Comparison of ENCODE assay signal across 28 cellular contexts in genomic region chr7:44893710-44894135, GRCh38. TPM values are rescaled to one million over a fixed set of nuclear protein-coding genes. Genes with fewer than 3 reads are reported as not detected.
DNase-seq lines count a peak whose midpoint lies in the region; ATAC-seq and TF ChIP-seq lines count a peak whose summit lies in the region.
"Had no signal": no experiment of that assay in that cellular context is flagged by ENCODE, and none has a peak within 500 bp of the region (broad histone marks: within the 10 kb centered on the region; RNA-seq: fewer than 3 reads in every experiment).

No MANE protein-coding gene starts in this region.

- H3K36me3 ChIP-seq in MM.1S (replicated peaks; ENCODE audit: insufficient read depth, low read length): no peaks in the 10 kb centered on the region
- H3K36me3 ChIP-seq: brain microvascular endothelial cell, HAP-1, Peyer's patch, prostate gland, SJSA1 had no signal

- no peak overlapping the region for H2AFZ ChIP-seq in MM.1S (ENCODE audit: low read length)

- no peak overlapping the region for H3K27ac ChIP-seq in MM.1S (ENCODE audit: low read length)
- H3K27ac ChIP-seq: brain microvascular endothelial cell, C4-2B, KMS-11, Peyer's patch, prostate gland, SJSA1, testis, VCaP had no signal

- peaks cover 21 to 31% (median 26%) of the 10 kb centered on the region in 4 donors for H3K4me1 Mint-ChIP-seq in naive thymus-derived CD8-positive, alpha-beta T cell
- H3K4me1 Mint-ChIP-seq in activated naive CD4-positive, alpha-beta T cell treated with anti-CD3 and anti-CD28 coated beads for 36 hours (ENCODE audit: low read depth): peaks cover 32% of the 10 kb centered on the region

- H3K79me2 ChIP-seq in MM.1S (ENCODE audit: low read length): no peaks in the 10 kb centered on the region

- intact Hi-C loops in left ventricle myocardium superior (cut with micrococcal nuclease): no loop called here
- intact Hi-C loops in activated naive CD4-positive, alpha-beta T cell treated with anti-CD3 and anti-CD28 coated beads for 36 hours (cut with micrococcal nuclease): no loop called here

- peak overlapping the region in 8 of 10 donors; percentile 15 to 98 (median 69) for H3K27ac Mint-ChIP-seq in naive thymus-derived CD8-positive, alpha-beta T cell
- no peak overlapping the region for H3K27ac Mint-ChIP-seq in activated naive CD4-positive, alpha-beta T cell treated with anti-CD3 and anti-CD28 coated beads for 36 hours
- H3K27ac Mint-ChIP-seq: stimulated activated naive B cell treated with anti-CD40 and anti-IgM and Interleukin-4, amounts not matched to agents 10 μg/mL and 1 μg/mL and 100 μg/mL, for 72 hours had no signal

- no peak overlapping the region for H3K4me2 ChIP-seq in MM.1S (ENCODE audit: low read depth, low read length)
- H3K4me2 ChIP-seq: KMS-11 had no signal

- H3K9me3 Mint-ChIP-seq in naive thymus-derived CD8-positive, alpha-beta T cell: no peaks in the 10 kb centered on the region
- H3K9me3 Mint-ChIP-seq in activated naive CD4-positive, alpha-beta T cell treated with anti-CD3 and anti-CD28 coated beads for 36 hours: no peaks in the 10 kb centered on the region
- H3K9me3 Mint-ChIP-seq: stimulated activated naive B cell treated with anti-CD40 and anti-IgM and Interleukin-4, amounts not matched to agents 10 μg/mL and 1 μg/mL and 100 μg/mL, for 72 hours had no signal

- DNase-seq in ELF-1 (ENCODE audit: low read depth, low spot score) (peak; percentile 8), NCI-H2107 treated with DMSO at 0.1 percent for 48 hours (lab: John Stamatoyannopoulos, UW; ENCODE audit: unreplicated experiment) (peak; percentile 40), choroid plexus epithelial cell (ENCODE audit: low read depth) (peak; percentile 15), MM.1S (no peak), LoVo (ENCODE audit: low spot score) (no peak), left ventricle myocardium superior (no peak)
- no peak for DNase-seq in naive thymus-derived CD8-positive, alpha-beta T cell
- no peak for DNase-seq in activated naive CD4-positive, alpha-beta T cell treated with anti-CD3 and anti-CD28 coated beads for 36 hours
- DNase-seq: activated CD4-positive, alpha-beta T cell treated with anti-CD3 and anti-CD28 coated beads, Interleukin-2, amount 50 U/mL, for 1 hour; activated CD8-positive, alpha-beta memory T cell treated with anti-CD3 and anti-CD28 coated beads, Interleukin-2, amount 50 U/mL, for 48 hours; brain microvascular endothelial cell; EL; mesendoderm; NCI-H1048; NCI-H2029 treated with DMSO at 0.1 percent for 48 hours; NCI-H446 treated with DMSO at 0.1 percent for 48 hours; NK-92 treated with Interleukin-12 subunit alpha and Interleukin-12 subunit beta, amount 100 ng/mL, for 24 hours; Peyer's patch; stimulated activated CD4-positive, alpha-beta T cell treated with anti-CD3 and anti-CD28 coated beads, Interleukin-2, amount 100 ng/mL, for 24 hours; stimulated activated naive B cell treated with anti-CD40 and anti-IgM and Interleukin-4, amounts not matched to agents 10 μg/mL and 1 μg/mL and 100 μg/mL, for 72 hours; testis had no signal

- H4K20me1 ChIP-seq in MM.1S (ENCODE audit: insufficient read depth, low read length): no peaks in the 10 kb centered on the region

- no peak overlapping the region for H3K4me3 Mint-ChIP-seq in naive thymus-derived CD8-positive, alpha-beta T cell
- H3K4me3 Mint-ChIP-seq in activated naive CD4-positive, alpha-beta T cell treated with anti-CD3 and anti-CD28 coated beads for 36 hours: no peak overlapping the region
- H3K4me3 Mint-ChIP-seq: stimulated activated naive B cell treated with anti-CD40 and anti-IgM and Interleukin-4, amounts not matched to agents 10 μg/mL and 1 μg/mL and 100 μg/mL, for 72 hours had no signal

- H3K27me3 ChIP-seq in MM.1S (replicated peaks; ENCODE audit: insufficient read depth, low read length): no peaks in the 10 kb centered on the region
- H3K27me3 ChIP-seq: brain microvascular endothelial cell, Peyer's patch, SJSA1, testis had no signal

- no peaks in the 10 kb centered on the region for H3F3A ChIP-seq in MM.1S (ENCODE audit: insufficient read depth, low read length)

- no peak for TF ChIP-seq CTCF in choroid plexus epithelial cell (conservative IDR thresholded peaks at IDR 0.05; ENCODE audit: low read depth, low read length)
- TF ChIP-seq CTCF in MM.1S (IDR thresholded peaks at IDR 0.05; ENCODE audit: low read length): no peak

- no peaks in the 10 kb centered on the region for H3K27me3 Mint-ChIP-seq in naive thymus-derived CD8-positive, alpha-beta T cell
- H3K27me3 Mint-ChIP-seq in activated naive CD4-positive, alpha-beta T cell treated with anti-CD3 and anti-CD28 coated beads for 36 hours (ENCODE audit: low read depth): no peaks in the 10 kb centered on the region
- H3K27me3 Mint-ChIP-seq: stimulated activated naive B cell treated with anti-CD40 and anti-IgM and Interleukin-4, amounts not matched to agents 10 μg/mL and 1 μg/mL and 100 μg/mL, for 72 hours had no signal

- POLR2A ChIA-PET in naive thymus-derived CD8-positive, alpha-beta T cell (lab: Charles Lee): interaction anchor here (3.5 kb wide), 1 partner anchor 8 kb away, joined by 16 read pairs; the partner anchor contains the start of gene PURB

- no peaks in the 10 kb centered on the region for H3K36me3 Mint-ChIP-seq in naive thymus-derived CD8-positive, alpha-beta T cell
- no peaks in the 10 kb centered on the region for H3K36me3 Mint-ChIP-seq in activated naive CD4-positive, alpha-beta T cell treated with anti-CD3 and anti-CD28 coated beads for 36 hours (ENCODE audit: low read depth)
- H3K36me3 Mint-ChIP-seq: stimulated activated naive B cell treated with anti-CD40 and anti-IgM and Interleukin-4, amounts not matched to agents 10 μg/mL and 1 μg/mL and 100 μg/mL, for 72 hours had no signal

- no peaks in the 10 kb centered on the region for H3K9me2 ChIP-seq in MM.1S (replicated peaks; ENCODE audit: insufficient read depth, low read length)

- no peaks in the 10 kb centered on the region for H3K9me3 ChIP-seq in MM.1S (replicated peaks; ENCODE audit: insufficient read depth, low read length)
- H3K9me3 ChIP-seq: HAP-1, Peyer's patch, prostate gland, SJSA1, testis had no signal

- ATAC-seq in naive thymus-derived CD8-positive, alpha-beta T cell: no peak
- ATAC-seq in left ventricle myocardium superior: no peak
- ATAC-seq: stimulated activated naive B cell treated with anti-CD40 and anti-IgM and Interleukin-4, amounts not matched to agents 10 μg/mL and 1 μg/mL and 100 μg/mL, for 72 hours had no signal

- H3K4me3 ChIP-seq in choroid plexus epithelial cell (ENCODE audit: low read depth, low read length) (no peak overlapping the region), MM.1S (ENCODE audit: low read length) (no peak overlapping the region)
- H3K4me3 ChIP-seq: HAP-1, Peyer's patch, prostate gland, SJSA1, skin epidermis, testis had no signal

- H3K4me1 ChIP-seq in MM.1S (ENCODE audit: low read length): no peaks in the 10 kb centered on the region
- H3K4me1 ChIP-seq: HAP-1, Peyer's patch, prostate gland, testis had no signal

- CTCF ChIA-PET in activated naive CD4-positive, alpha-beta T cell treated with anti-CD3 and anti-CD28 coated beads for 36 hours (lab: Charles Lee): no interaction called here

- H3K9ac ChIP-seq in MM.1S (ENCODE audit: low read length): no peak overlapping the region
- H3K9ac ChIP-seq: KMS-11 had no signal

RNA-seq across cellular contexts. Expression of gene PURB, which starts 8.4 kb away (rescaled TPM):
- total RNA-seq in naive thymus-derived CD8-positive, alpha-beta T cell: 10 to 100 TPM; 28.1 TPM
- 1 to 10 TPM; 2.0 to 3.2 (median 2.6) TPM for polyA plus RNA-seq in naive thymus-derived CD8-positive, alpha-beta T cell
- total RNA-seq in left ventricle myocardium superior: 15.7 TPM
- total RNA-seq in activated naive CD4-positive, alpha-beta T cell treated with anti-CD3 and anti-CD28 coated beads for 36 hours: 10 to 100 TPM; 12.9 to 13.1 TPM

RNA-seq across cellular contexts. Expression of gene H2AZ2, which starts 45.8 kb away (rescaled TPM):
- 100 to 1,000 TPM; 156 to 164 TPM for total RNA-seq in naive thymus-derived CD8-positive, alpha-beta T cell
- 100 to 1,000 TPM; 236 to 254 (median 247) TPM for polyA plus RNA-seq in naive thymus-derived CD8-positive, alpha-beta T cell
- 261 TPM for total RNA-seq in left ventricle myocardium superior
- total RNA-seq in activated naive CD4-positive, alpha-beta T cell treated with anti-CD3 and anti-CD28 coated beads for 36 hours: 100 to 1,000 TPM; 344 to 361 TPM

Comparison
In these comparisons a context has a peak if more than half of its experiments do, and no peak if none do; other contexts are left out.
1. DNase-seq: peak in ELF-1 (single experiment), NCI-H2107 treated with DMSO at 0.1 percent for 48 hours (single experiment) and choroid plexus epithelial cell (single experiment); none in naive thymus-derived CD8-positive, alpha-beta T cell (0 of 10), MM.1S (single experiment), LoVo (single experiment), left ventricle myocardium superior (single experiment) and activated naive CD4-positive, alpha-beta T cell treated with anti-CD3 and anti-CD28 coated beads for 36 hours (single experiment).